8 cellular contexts compared by ENCODE assay signal in genomic region chr6:41779793-41780622, GRCh38. TPM values are rescaled to one million over a fixed set of nuclear protein-coding genes. Genes with fewer than 3 reads are reported as not detected.
DNase-seq lines count a peak whose midpoint lies in the region; ATAC-seq and TF ChIP-seq lines count a peak whose summit lies in the region.

TSS of gene FRS3 (minus strand) at chr6:41779900. CDS start at chr6:41776987, 2,913 bp downstream.

- peaks cover 0 to 12% of the 10 kb centered on the region in 2 donors for H3K4me1 ChIP-seq in uterus

- TF ChIP-seq POLR2A in uterus (IDR thresholded peaks at IDR 0.05): peak; percentile 20 to 46

- peak; percentile 97 for TF ChIP-seq CTCF in GM13977 (IDR thresholded peaks at IDR 0.05; ENCODE audit: extremely low read depth, insufficient read depth, missing control alignments)
- peak; percentile 89 to 100 (median 95) for TF ChIP-seq CTCF in uterus (IDR thresholded peaks at IDR 0.05)

- DNase-seq in GM13977 (ENCODE audit: low spot score) (peak; percentile 99), NCI-H1436 (lab: John Stamatoyannopoulos, UW) (peak; percentile 91), T-cell (peak; percentile 90 to 100 (median 97)), amygdala (lab: John Stamatoyannopoulos, UW) (peak; percentile 59 to 100 (median 97)), left ventricle myocardium superior (peak; percentile 99), pulmonary artery endothelial cell (ENCODE audit: low read depth, low spot score) (peak; percentile 77), uterus (peak; percentile 98 to 99)

- ATAC-seq in HG02852 (IDR thresholded peaks at IDR 0.05; ENCODE audit: unreplicated experiment) (peak; percentile 97), T-cell (replicated peaks in 1 of 4) (peak; percentile 95 to 99 (median 97)), left ventricle myocardium superior (peak; percentile 91)

- in situ Hi-C loops in GM13977 (cut with MboI; ENCODE audit: low pct_unique_long_range_greater_than_20kb, low sequenced_read_pairs, unreplicated experiment): loop anchor here (10.0 kb wide), 1 partner anchor 265 kb away; no protein-coding TSS in a partner anchor

- intact Hi-C loops in left ventricle myocardium superior (cut with micrococcal nuclease): loop anchor here (10.0 kb wide), 1 partner anchor 265 kb away; no protein-coding TSS in a partner anchor
- intact Hi-C loops in uterus (cut with DNase I; ENCODE audit: low total_unique reads): loop anchor here (10.0 kb wide), 1 partner anchor 145 kb away; the partner anchor contains the start of genes BYSL and MED20

- no peaks in the 10 kb centered on the region for H3K9me3 Mint-ChIP-seq in T-cell

- POLR2A ChIA-PET in T-cell (lab: Charles Lee): no interaction called here

- H3K4me3 Mint-ChIP-seq in T-cell: peak within 1 kb of the TSS; percentile 82 to 86 (median 85)

- peaks cover 14 to 28% (median 16%) of the 10 kb centered on the region in 3 donors for H3K4me1 Mint-ChIP-seq in T-cell

- H3K36me3 ChIP-seq in uterus: no peaks in the 10 kb centered on the region

- peak within 1 kb of the TSS; percentile 66 to 80 for H3K27ac Mint-ChIP-seq in T-cell

- peaks cover 5% of the 10 kb centered on the region in 2 donors for H3K27me3 Mint-ChIP-seq in T-cell

- CTCF ChIA-PET in T-cell (lab: Charles Lee): interaction anchor here in 1 of 2 donors (0.7 to 1.7 kb wide), 7 partner anchors 45 to 768 kb away, joined by 3 to 6 read pairs (median 4); partner anchors contain the start of genes BYSL and MED20

- H3K36me3 Mint-ChIP-seq in T-cell: peaks cover 2% of the 10 kb centered on the region

- H3K4me3 ChIP-seq in uterus: peak within 1 kb of the TSS; percentile 61 to 62

- H3K27me3 ChIP-seq in uterus: no peaks in the 10 kb centered on the region

- peak within 1 kb of the TSS; percentile 90 to 91 for H3K27ac ChIP-seq in uterus

- H3K9me3 ChIP-seq in uterus: no peaks in the 10 kb centered on the region

RNA-seq across cellular contexts. Expression of gene FRS3, which starts in this region (rescaled TPM):
- 10 to 100 TPM in 1 of 5 donors, 1 to 10 TPM in 4; 5.2 to 10.4 (median 8.9) TPM for total RNA-seq in T-cell
- 5.2 TPM for total RNA-seq in left ventricle myocardium superior
- 1.2 TPM in 2 replicates for total RNA-seq in pulmonary artery endothelial cell
- 1 to 10 TPM in 3 of 4 donors, under 1 TPM in 1; 0.26 to 8.9 (median 2.2) TPM for total RNA-seq in uterus

Comparison
In these comparisons a context has a peak if more than half of its experiments do, and no peak if none do; other contexts are left out.
1. Peak in every context shown above with its lines: DNase-seq, ATAC-seq, H3K4me3 ChIP-seq and H3K27ac ChIP-seq.